21 cellular contexts compared by ENCODE assay signal in the genomic region with DNA sequence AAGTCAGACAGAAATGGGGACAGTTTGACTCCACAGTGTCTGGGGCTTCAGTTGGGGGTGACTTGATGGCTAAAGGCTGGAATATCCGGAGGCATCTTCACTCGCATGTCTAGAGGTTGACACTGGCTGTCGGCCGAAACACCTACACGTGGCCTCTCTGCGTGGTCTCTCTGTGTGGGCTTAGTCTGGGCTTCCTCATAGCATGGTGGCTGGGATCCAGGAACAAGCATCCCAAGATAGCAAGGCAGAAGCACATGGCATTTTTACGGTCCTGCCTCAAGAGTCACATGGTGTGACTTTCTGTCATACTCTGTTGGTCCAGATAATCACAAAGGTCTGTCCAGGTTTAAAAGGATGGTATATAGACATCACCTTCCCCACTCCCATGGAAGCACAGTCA. TPM values are rescaled to one million over a fixed set of nuclear protein-coding genes. Genes with fewer than 3 reads are reported as not detected.
"Had no signal": no experiment of that assay in that cellular context is flagged by ENCODE, and none has a peak within 500 bp of the region (broad histone marks: within the 10 kb centered on the region; RNA-seq: fewer than 3 reads in every experiment).

No MANE protein-coding gene starts in this region.

- H3K27me3 Mint-ChIP-seq: type B pancreatic cell had no signal

- H3K4me3 ChIP-seq: esophagus muscularis mucosa, gastrocnemius medialis, mucosa of descending colon, psoas muscle, smooth muscle cell, suprapubic skin, thyroid gland had no signal

- H3K27ac Mint-ChIP-seq: effector memory CD8-positive, alpha-beta T cell; immature natural killer cell; naive thymus-derived CD8-positive, alpha-beta T cell; stimulated activated effector memory CD8-positive, alpha-beta T cell treated with anti-CD3 and anti-CD28 coated beads, Interleukin-12 subunit alpha, Interleukin-12 subunit beta, amount 100 ng/mL, for 72 hours; type B pancreatic cell had no signal

- H3K36me3 ChIP-seq: esophagus muscularis mucosa, gastrocnemius medialis, neutrophil, suprapubic skin, thyroid gland had no signal

- H3K27ac ChIP-seq: epithelial cell of prostate, esophagus muscularis mucosa, neutrophil, psoas muscle, suprapubic skin, thyroid gland had no signal

- H3K9me3 ChIP-seq: esophagus muscularis mucosa, gastrocnemius medialis, mucosa of descending colon, neutrophil, psoas muscle, suprapubic skin, thyroid gland had no signal

- FAIRE-seq: keratinocyte, urothelium cell line had no signal

- H3K4me1 Mint-ChIP-seq: immature natural killer cell; naive thymus-derived CD8-positive, alpha-beta T cell; stimulated activated effector memory CD8-positive, alpha-beta T cell treated with anti-CD3 and anti-CD28 coated beads, Interleukin-12 subunit alpha, Interleukin-12 subunit beta, amount 100 ng/mL, for 72 hours had no signal

- H3K4me3 Mint-ChIP-seq: effector memory CD8-positive, alpha-beta T cell; immature natural killer cell; naive thymus-derived CD8-positive, alpha-beta T cell; stimulated activated effector memory CD8-positive, alpha-beta T cell treated with anti-CD3 and anti-CD28 coated beads, Interleukin-12 subunit alpha, Interleukin-12 subunit beta, amount 100 ng/mL, for 72 hours; type B pancreatic cell had no signal

- H3K9me3 Mint-ChIP-seq: effector memory CD8-positive, alpha-beta T cell; stimulated activated effector memory CD8-positive, alpha-beta T cell treated with anti-CD3 and anti-CD28 coated beads, Interleukin-12 subunit alpha, Interleukin-12 subunit beta, amount 100 ng/mL, for 72 hours; type B pancreatic cell had no signal

- H3K27me3 ChIP-seq: esophagus muscularis mucosa, gastrocnemius medialis, neutrophil, suprapubic skin, thyroid gland had no signal

- ATAC-seq: effector memory CD8-positive, alpha-beta T cell; gastrocnemius medialis; mucosa of descending colon; naive thymus-derived CD8-positive, alpha-beta T cell; psoas muscle; stimulated activated effector memory CD8-positive, alpha-beta T cell treated with anti-CD3 and anti-CD28 coated beads, Interleukin-12 subunit alpha, Interleukin-12 subunit beta, amount 100 ng/mL, for 72 hours; stimulated activated naive CD8-positive, alpha-beta T cell treated with anti-CD3 and anti-CD28 coated beads, Interleukin-15, Interleukin-2, amounts not matched to agents 100 U/mL and 50 U/mL, for 24 hours had no signal

- H3K4me1 ChIP-seq: psoas muscle, suprapubic skin had no signal

- H3K36me3 Mint-ChIP-seq: immature natural killer cell; stimulated activated effector memory CD8-positive, alpha-beta T cell treated with anti-CD3 and anti-CD28 coated beads, Interleukin-12 subunit alpha, Interleukin-12 subunit beta, amount 100 ng/mL, for 72 hours had no signal

- DNase-seq: effector memory CD8-positive, alpha-beta T cell; gastrocnemius medialis; immature natural killer cell; left cardiac atrium; mucosa of descending colon; naive thymus-derived CD8-positive, alpha-beta T cell; psoas muscle; retina; stimulated activated CD4-positive, alpha-beta T cell treated with anti-CD3 and anti-CD28 coated beads, Interleukin-4, amount 100 ng/mL, for 1 hour; stimulated activated CD8-positive, alpha-beta memory T cell treated with anti-CD3 and anti-CD28 coated beads, Interleukin-4, amount 100 ng/mL, for 48 hours; stimulated activated naive CD8-positive, alpha-beta T cell treated with anti-CD3 and anti-CD28 coated beads, Interleukin-15, Interleukin-2, amounts not matched to agents 100 U/mL and 50 U/mL, for 24 hours; thyroid gland had no signal

RNA-seq across cellular contexts. Expression of gene MAGI1, which starts 34.5 kb away (rescaled TPM):
- total RNA-seq: naive thymus-derived CD8-positive, alpha-beta T cell had no signal
- polyA plus RNA-seq: immature natural killer cell; naive thymus-derived CD8-positive, alpha-beta T cell had no signal
